11 cellular contexts compared by ENCODE assay signal in the genomic region with DNA sequence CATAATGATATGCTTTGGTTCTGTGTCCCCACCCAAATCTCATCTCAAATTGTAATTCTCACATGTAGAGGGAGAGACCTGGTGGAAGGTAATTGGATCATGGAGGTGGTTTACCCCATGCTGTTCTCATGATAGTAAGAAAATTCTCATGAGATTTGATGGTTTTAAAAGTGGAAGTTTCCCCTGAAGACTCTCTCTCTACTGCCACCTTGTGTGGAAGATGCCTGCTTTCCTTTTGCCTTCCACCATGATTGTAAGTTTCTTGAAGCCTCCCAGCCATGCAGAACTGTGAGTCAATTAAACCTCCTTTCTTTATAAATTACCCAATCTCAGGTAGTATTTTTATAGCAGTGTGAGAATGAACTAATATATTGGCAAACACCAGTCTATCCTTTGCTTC.
DNase-seq lines count a peak whose midpoint lies in the region; ATAC-seq and TF ChIP-seq lines count a peak whose summit lies in the region.
"Had no signal": no experiment of that assay in that cellular context is flagged by ENCODE, and none has a peak within 500 bp of the region (broad histone marks: within the 10 kb centered on the region; RNA-seq: fewer than 3 reads in every experiment).

No MANE protein-coding gene starts in this region.

- H3K27ac Mint-ChIP-seq in activated naive CD4-positive, alpha-beta T cell treated with anti-CD3 and anti-CD28 coated beads for 36 hours, result no peak overlapping the region
- H3K27ac Mint-ChIP-seq in activated naive CD4-positive, alpha-beta T cell treated with anti-CD3 and anti-CD28 coated beads, Interleukin-2, amount 50 U/mL, for 72 hours, result no peak overlapping the region
- H3K27ac Mint-ChIP-seq: B cell, memory B cell had no signal

- H3K9me3 ChIP-seq in smooth muscle cell (replicated peaks; ENCODE audit: low read depth), result no peaks in the 10 kb centered on the region
- no peaks in the 10 kb centered on the region for H3K9me3 ChIP-seq in MG63

- no peak overlapping the region for H2AFZ ChIP-seq in smooth muscle cell (ENCODE audit: low read depth)

- H3K79me2 ChIP-seq in smooth muscle cell (ENCODE audit: low read depth), result no peaks in the 10 kb centered on the region

- H3K4me3 ChIP-seq in epithelial cell of proximal tubule (ENCODE audit: low read depth, low read length) (no peak overlapping the region), smooth muscle cell (no peak overlapping the region), MG63 (no peak overlapping the region)

- H3K27me3 Mint-ChIP-seq in activated naive CD4-positive, alpha-beta T cell treated with anti-CD3 and anti-CD28 coated beads for 36 hours (ENCODE audit: low read depth), result peaks cover 3% of the 10 kb centered on the region
- H3K27me3 Mint-ChIP-seq: B cell, memory B cell had no signal

- H3K36me3 ChIP-seq in smooth muscle cell (ENCODE audit: low read depth), result no peaks in the 10 kb centered on the region
- no peaks in the 10 kb centered on the region for H3K36me3 ChIP-seq in MG63

- H3K27ac ChIP-seq in smooth muscle cell (ENCODE audit: low read depth), result no peak overlapping the region

- H3K9me3 Mint-ChIP-seq in activated naive CD4-positive, alpha-beta T cell treated with anti-CD3 and anti-CD28 coated beads for 36 hours, result no peaks in the 10 kb centered on the region
- H3K9me3 Mint-ChIP-seq in activated naive CD4-positive, alpha-beta T cell treated with anti-CD3 and anti-CD28 coated beads, Interleukin-2, amount 50 U/mL, for 72 hours, result peaks cover 5 to 15% of the 10 kb centered on the region in 2 donors

- ATAC-seq in activated naive CD4-positive, alpha-beta T cell treated with anti-CD3 and anti-CD28 coated beads, Interleukin-2, amount 50 U/mL, for 72 hours, result no peak

- no peak overlapping the region for H3K4me3 Mint-ChIP-seq in activated naive CD4-positive, alpha-beta T cell treated with anti-CD3 and anti-CD28 coated beads for 36 hours
- H3K4me3 Mint-ChIP-seq: B cell, memory B cell had no signal

- no peaks in the 10 kb centered on the region for H3K4me1 ChIP-seq in smooth muscle cell (ENCODE audit: low read depth)

- no peak overlapping the region for H3K4me2 ChIP-seq in smooth muscle cell

- H3K36me3 Mint-ChIP-seq in activated naive CD4-positive, alpha-beta T cell treated with anti-CD3 and anti-CD28 coated beads for 36 hours (ENCODE audit: low read depth), result no peaks in the 10 kb centered on the region
- no peaks in the 10 kb centered on the region for H3K36me3 Mint-ChIP-seq in activated naive CD4-positive, alpha-beta T cell treated with anti-CD3 and anti-CD28 coated beads, Interleukin-2, amount 50 U/mL, for 72 hours
- H3K36me3 Mint-ChIP-seq: memory B cell had no signal

- no peaks in the 10 kb centered on the region for H4K20me1 ChIP-seq in smooth muscle cell (ENCODE audit: low read depth)

- intact Hi-C loops in activated naive CD4-positive, alpha-beta T cell treated with anti-CD3 and anti-CD28 coated beads for 36 hours (cut with micrococcal nuclease), result no loop called here

- peak; percentile 41 for TF ChIP-seq CTCF in epithelial cell of proximal tubule (conservative IDR thresholded peaks at IDR 0.05; ENCODE audit: low read depth, low read length)
- TF ChIP-seq CTCF in smooth muscle cell (IDR thresholded peaks at IDR 0.05; ENCODE audit: borderline replicate concordance, insufficient read depth, poor library complexity, severe bottlenecking), result peak; percentile 31

- H3K9ac ChIP-seq in smooth muscle cell (ENCODE audit: low read depth), result no peak overlapping the region

- peak; percentile 6 for DNase-seq in activated naive CD4-positive, alpha-beta T cell treated with anti-CD3 and anti-CD28 coated beads for 36 hours
- no peak for DNase-seq in activated naive CD4-positive, alpha-beta T cell treated with anti-CD3 and anti-CD28 coated beads, Interleukin-2, amount 50 U/mL, for 72 hours (ENCODE audit: low spot score in 2 of 2)
- peak; percentile 5 for DNase-seq in NCI-H2171 (lab: John Stamatoyannopoulos, UW)
- DNase-seq in epithelial cell of proximal tubule (ENCODE audit: low read depth), result no peak
- no peak for DNase-seq in smooth muscle cell (lab: John Stamatoyannopoulos, UW; ENCODE audit: unreplicated experiment)
- no peak for DNase-seq in NCI-H1930 (lab: John Stamatoyannopoulos, UW)
- DNase-seq in NCI-H2029 (lab: John Stamatoyannopoulos, UW), result no peak
- no peak for DNase-seq in MG63
- DNase-seq: NCI-H1105 treated with DMSO at 0.1 percent for 48 hours had no signal

- H3K4me1 Mint-ChIP-seq in activated naive CD4-positive, alpha-beta T cell treated with anti-CD3 and anti-CD28 coated beads for 36 hours (ENCODE audit: low read depth), result no peaks in the 10 kb centered on the region
- H3K4me1 Mint-ChIP-seq: B cell, memory B cell had no signal

- H3F3A ChIP-seq in smooth muscle cell (ENCODE audit: low read depth), result no peaks in the 10 kb centered on the region

- CTCF ChIA-PET in activated naive CD4-positive, alpha-beta T cell treated with anti-CD3 and anti-CD28 coated beads for 36 hours (lab: Charles Lee), result no interaction called here

- H3K27me3 ChIP-seq in smooth muscle cell (ENCODE audit: low read depth), result no peaks in the 10 kb centered on the region
- H3K27me3 ChIP-seq in MG63, result no peaks in the 10 kb centered on the region

Comparison
In these comparisons a context has a peak if more than half of its experiments do, and no peak if none do; other contexts are left out.
1. DNase-seq: peak in activated naive CD4-positive, alpha-beta T cell treated with anti-CD3 and anti-CD28 coated beads for 36 hours (single experiment) and NCI-H2171 (single experiment); none in activated naive CD4-positive, alpha-beta T cell treated with anti-CD3 and anti-CD28 coated beads, Interleukin-2, amount 50 U/mL, for 72 hours (0 of 2), epithelial cell of proximal tubule (single experiment), smooth muscle cell (single experiment), NCI-H1930 (0 of 2), NCI-H2029 (single experiment) and MG63 (single experiment).